In genomic region chrX:46573896-46574336, GRCh38 we compare ENCODE assay signal across 8 cellular contexts. TPM values are rescaled to one million over a fixed set of nuclear protein-coding genes. Genes with fewer than 3 reads are reported as not detected.
DNase-seq lines count a peak whose midpoint lies in the region; ATAC-seq, FAIRE-seq and TF ChIP-seq lines count a peak whose summit lies in the region.

No MANE protein-coding gene starts in this region.

- no peak overlapping the region for H3K4ac ChIP-seq in H1 (replicated peaks; ENCODE audit: insufficient read length, low read depth, low read length)

- H3K27ac ChIP-seq in HCT116 (ENCODE audit: low read depth, low read length) (peak overlapping the region; percentile 86), H1 (ENCODE audit: low read depth, low read length) (no peak overlapping the region; the same call in 1 of the 2 replicates), mucosa of rectum (ENCODE audit: low read depth in 2 of 2, low read length in 2 of 2) (peak overlapping the region; percentile 61 to 67), thyroid gland (peak overlapping the region; percentile 26 to 39 (median 30))

- no peak for FAIRE-seq in H1 (lab: Jason Lieb, UNC)

- H3K27me3 ChIP-seq in HCT116 (ENCODE audit: insufficient read depth, low read length) (no peaks in the 10 kb centered on the region), H1 (replicated peaks in 1 of 4; ENCODE audit: control insufficient read depth in 3 of 4, extremely low read depth in 1 of 4, insufficient read depth in 3 of 4, low read length in 3 of 4) (no peaks in the 10 kb centered on the region; a peak in 1 of 7 replicates), mucosa of rectum (ENCODE audit: control insufficient read depth in 2 of 2, insufficient read depth in 2 of 2, low read length in 2 of 2) (peaks cover 0 to 2% of the 10 kb centered on the region in 2 donors), thyroid gland (no peaks in the 10 kb centered on the region)

- no peak overlapping the region for H2AFZ ChIP-seq in HCT116 (ENCODE audit: low read depth, low read length, poor library complexity, severe bottlenecking)
- no peak overlapping the region for H2AFZ ChIP-seq in H1 (ENCODE audit: low read length)

- no peak overlapping the region for H4K91ac ChIP-seq in H1 (replicated peaks; ENCODE audit: insufficient read length, low read length)

- CTCF ChIA-PET in HCT116 (lab: Charles Lee) (no interaction called here), H1 (lab: Charles Lee; ENCODE audit: partially characterized antibody) (no interaction called here)

- no peak overlapping the region for H2BK15ac ChIP-seq in H1 (ENCODE audit: low read length)

- H3K4me2 ChIP-seq in HCT116 (ENCODE audit: low read length), result peak overlapping the region; percentile 81
- H3K4me2 ChIP-seq in H1 (ENCODE audit: insufficient read depth in 1 of 2, low read depth in 2 of 2, low read length in 2 of 2), result peak overlapping the region; percentile 73 to 97

- H3K14ac ChIP-seq in H1 (ENCODE audit: insufficient read length), result no peak overlapping the region

- no peak overlapping the region for H2AK5ac ChIP-seq in H1 (ENCODE audit: low read depth, low read length)

- H2BK20ac ChIP-seq in H1 (ENCODE audit: low read length), result no peak overlapping the region

- peak overlapping the region; percentile 25; the same call in 1 of the 2 replicates for H4K8ac ChIP-seq in H1 (ENCODE audit: extremely low read depth, insufficient read depth, low read length)

- peaks cover 6% of the 10 kb centered on the region for H3K23me2 ChIP-seq in H1 (ENCODE audit: low read depth, low read length)

- BruUV-seq in HCT116 (replicated peaks; lab: Mats Ljungman, UMichigan), result no TSS peak

- H2BK12ac ChIP-seq in H1 (ENCODE audit: low read depth, low read length), result no peak overlapping the region

- peaks cover 28% of the 10 kb centered on the region for H3K4me1 ChIP-seq in ES-I3 (ENCODE audit: insufficient read depth, low read length)
- H3K4me1 ChIP-seq in HCT116 (ENCODE audit: control insufficient read depth in 1 of 2, insufficient read depth in 2 of 2, low read length in 2 of 2), result peaks cover 8 to 40% of the 10 kb centered on the region in 2 experiments; a peak in 3 of 4 replicates
- H3K4me1 ChIP-seq in H1 (replicated peaks in 1 of 4; ENCODE audit: control insufficient read depth in 3 of 4, insufficient read depth in 4 of 4, low read length in 3 of 4), result peaks cover 0 to 12% (median 3%) of the 10 kb centered on the region in 4 experiments; a peak in 3 of 7 replicates
- H3K4me1 ChIP-seq in mucosa of rectum (ENCODE audit: control insufficient read depth in 2 of 2, insufficient read depth in 2 of 2, low read length in 2 of 2), result peaks cover 2 to 7% of the 10 kb centered on the region in 2 donors
- H3K4me1 ChIP-seq in thyroid gland, result peaks cover 2 to 5% of the 10 kb centered on the region in 2 donors

- TF ChIP-seq RAD21 in HCT116 (IDR thresholded peaks at IDR 0.05; ENCODE audit: low read depth) (no peak), H1 (IDR thresholded peaks at IDR 0.05 in 1 of 2, conservative IDR thresholded peaks at IDR 0.05 in 1 of 2; ENCODE audit: low read depth in 2 of 2, low read length in 2 of 2) (no peak)

- no peak overlapping the region for H3K23ac ChIP-seq in H1 (ENCODE audit: insufficient read length)

- H4K20me1 ChIP-seq in HCT116 (ENCODE audit: insufficient read depth), result no peaks in the 10 kb centered on the region
- peaks cover 0 to 8% of the 10 kb centered on the region in 2 experiments for H4K20me1 ChIP-seq in H1 (replicated peaks in 1 of 2; ENCODE audit: control insufficient read depth in 1 of 2, insufficient read depth in 2 of 2, low read length in 2 of 2)

- POLR2A ChIA-PET in HCT116 (lab: Charles Lee) (no interaction called here), H1 (lab: Charles Lee; ENCODE audit: partially characterized antibody) (no interaction called here)

- no peak for TF ChIP-seq EP300 in H1 (IDR thresholded peaks at IDR 0.05; ENCODE audit: borderline replicate concordance in 1 of 2, low read depth in 2 of 2, low read length in 2 of 2)

- RAD21 ChIA-PET in HCT116 (lab: Charles Lee; ENCODE audit: low non-redundant PET in 1 of 2, low total read pairs in 2 of 2, uncharacterized antibody in 2 of 2, unreplicated experiment in 2 of 2), result no interaction called here

- TF ChIP-seq POLR2A in HCT116 (IDR thresholded peaks at IDR 0.05; ENCODE audit: borderline replicate concordance, extremely low read depth, insufficient read depth, insufficient read length), result no peak
- peak in 1 of 2 experiments; percentile 50; a peak in 1 of 3 replicates for TF ChIP-seq POLR2A in H1 (IDR thresholded peaks at IDR 0.05; ENCODE audit: control extremely low read depth in 1 of 2, low read depth in 2 of 2, low read length in 2 of 2)
- no peak for TF ChIP-seq POLR2A in thyroid gland (IDR thresholded peaks at IDR 0.05)

- no peak overlapping the region for H2BK5ac ChIP-seq in H1 (ENCODE audit: low read depth, low read length)

- H3K79me1 ChIP-seq in H1 (ENCODE audit: low read depth, low read length), result no peaks in the 10 kb centered on the region

- DNase-seq in HCT116 (ENCODE audit: low read depth, low spot score) (no peak), NCI-H146 treated with DMSO at 0.1 percent for 48 hours (lab: John Stamatoyannopoulos, UW; ENCODE audit: unreplicated experiment) (peak; percentile 46), H1 (ENCODE audit: low read depth in 1 of 2, low spot score in 2 of 2) (peak in 1 of 2 experiments; percentile 69), thyroid gland (peak; percentile 40 to 43), NK-92 (lab: John Stamatoyannopoulos, UW; ENCODE audit: unreplicated experiment) (no peak)
- DNase-seq in activated CD4-positive, alpha-beta T cell treated with anti-CD3 and anti-CD28 coated beads, Interleukin-2, amount 50 U/mL, for 1 hour, result peak; percentile 68

- peak overlapping the region; percentile 32 for H3K18ac ChIP-seq in H1 (ENCODE audit: extremely low read depth, low read length)

- no peak overlapping the region for H4K5ac ChIP-seq in H1 (ENCODE audit: insufficient read length, low read depth, low read length)

- peaks cover 8% of the 10 kb centered on the region; the same call in 1 of the 2 replicates for H3K79me2 ChIP-seq in HCT116 (ENCODE audit: insufficient read depth, low read length)
- H3K79me2 ChIP-seq in H1 (ENCODE audit: control insufficient read depth in 1 of 2, insufficient read depth in 2 of 2, low read length in 2 of 2), result peaks cover 0 to 36% of the 10 kb centered on the region in 2 experiments; a peak in 2 of 4 replicates

- H3K56ac ChIP-seq in H1 (replicated peaks; ENCODE audit: insufficient read length, low read depth, low read length), result peak overlapping the region; percentile 1

- H3K9ac ChIP-seq in ES-I3 (ENCODE audit: low read depth, low read length), result peak overlapping the region; percentile 64; the same call in 1 of the 2 replicates
- peak overlapping the region; percentile 65 for H3K9ac ChIP-seq in HCT116 (ENCODE audit: low read length)
- peak overlapping the region in 3 of 4 experiments; percentile 29 to 50 (median 47); a peak in 5 of 7 replicates for H3K9ac ChIP-seq in H1 (replicated peaks in 1 of 4; ENCODE audit: extremely low read depth in 1 of 4, low read depth in 3 of 4, low read length in 3 of 4)
- peak overlapping the region in 1 of 2 donors; percentile 61 for H3K9ac ChIP-seq in mucosa of rectum (ENCODE audit: low read depth in 1 of 2, low read length in 2 of 2)

- H3K4me3 ChIP-seq in HCT116 (replicated peaks in 1 of 2; ENCODE audit: low read depth in 1 of 2, low read length in 2 of 2), result peak overlapping the region; percentile 51 to 62
- peak overlapping the region; percentile 64 to 81 (median 70) for H3K4me3 ChIP-seq in H1 (ENCODE audit: extremely low read depth in 1 of 4, insufficient read depth in 2 of 4, low read depth in 3 of 4, low read length in 4 of 4)
- H3K4me3 ChIP-seq in mucosa of rectum (ENCODE audit: low read length in 2 of 2), result peak overlapping the region; percentile 65 to 70
- H3K4me3 ChIP-seq in thyroid gland (replicated peaks in 1 of 3), result peak overlapping the region in 1 of 3 donors; percentile 44

- ATAC-seq in HCT116, result peak; percentile 75

- intact Hi-C loops in HCT116 (cut with micrococcal nuclease) (loop anchor here (2.0 kb wide), 1 partner anchor 65 kb away; no protein-coding TSS in a partner anchor), thyroid gland (cut with DNase I) (no loop called here)

- H3K36me3 ChIP-seq in ES-I3 (ENCODE audit: insufficient read depth, low read length) (no peaks in the 10 kb centered on the region; the same call in 1 of the 2 replicates), HCT116 (ENCODE audit: control insufficient read depth in 1 of 2, insufficient read depth in 2 of 2, low read length in 2 of 2) (no peaks in the 10 kb centered on the region), H1 (ENCODE audit: control insufficient read depth in 2 of 4, insufficient read depth in 4 of 4, low read length in 3 of 4) (no peaks in the 10 kb centered on the region; a peak in 1 of 8 replicates), mucosa of rectum (ENCODE audit: control insufficient read depth in 2 of 2, insufficient read depth in 2 of 2, low read length in 2 of 2) (no peaks in the 10 kb centered on the region), thyroid gland (no peaks in the 10 kb centered on the region)

- WGBS in H1 (ENCODE audit: extremely low coverage in 1 of 2, insufficient coverage in 1 of 2, insufficient read length in 1 of 2, insufficient replicate concordance in 2 of 2, low coverage in 1 of 2, low lambda C conversion rate in 2 of 2, missing lambda C conversion rate in 1 of 2), 2 experiments, result 1% methylated on average over 29 of the region's 52 CpGs; no CpG with 5 or more reads in 1 of the 2 experiments
- 0 to 1% methylated on average over 1 to 17 of the region's 52 CpGs for WGBS in thyroid gland, 2 donors

- TF ChIP-seq CTCF in HCT116 (IDR thresholded peaks at IDR 0.05 in 2 of 3, conservative IDR thresholded peaks at IDR 0.05 in 1 of 3; ENCODE audit: borderline replicate concordance in 1 of 3, insufficient read depth in 1 of 3, low read depth in 2 of 3, low read length in 2 of 3) (no peak), H1 (IDR thresholded peaks at IDR 0.05; ENCODE audit: control extremely low read depth in 1 of 3, insufficient read depth in 1 of 3, low read depth in 1 of 3, low read length in 3 of 3) (no peak), thyroid gland (IDR thresholded peaks at IDR 0.05) (no peak)

- H3K9me3 ChIP-seq in ES-I3 (ENCODE audit: control insufficient read depth, insufficient read depth, low read length) (no peaks in the 10 kb centered on the region), HCT116 (ENCODE audit: control insufficient read depth in 1 of 2, insufficient read depth in 1 of 2, low read depth in 1 of 2, low read length in 2 of 2) (no peaks in the 10 kb centered on the region), H1 (ENCODE audit: insufficient read depth in 2 of 2, low read depth in 1 of 2, low read length in 1 of 2) (no peaks in the 10 kb centered on the region), mucosa of rectum (ENCODE audit: control insufficient read depth in 2 of 2, low read length in 2 of 2) (no peaks in the 10 kb centered on the region), thyroid gland (no peaks in the 10 kb centered on the region)

- H2BK120ac ChIP-seq in H1 (replicated peaks; ENCODE audit: low read depth, low read length), result no peak overlapping the region

- no peaks in the 10 kb centered on the region for H3K9me2 ChIP-seq in HCT116 (ENCODE audit: insufficient read depth)

RNA-seq across cellular contexts. Expression of gene CHST7, which starts 0.4 kb away (rescaled TPM):
- total RNA-seq in HCT116 (2021; ENCODE audit: unreplicated experiment) (7.7 TPM), thyroid gland (10 to 100 TPM in 3 of 4 donors, 1 to 10 TPM in 1; 9.0 to 28.5 (median 20.4) TPM)
- polyA plus RNA-seq in HCT116 (2012), result 4.3 and 4.5 TPM in 2 replicates
- 14.1 and 15.3 TPM in 2 replicates for total RNA-seq in H1 (2021; fragmentation: NEBNext Ultra II Directional; extraction: Animal tissue kit (Norgen Biotek cat#: 25700))
- 7.9 and 9.4 TPM in 2 replicates for polyA plus RNA-seq in H1 (2011; rRNA removed)
- 9.1 TPM for polyA plus RNA-seq in H1 (2011; cell fraction: cytosol; rRNA removed)
- polyA plus RNA-seq in H1 (2011; cell fraction: nucleus; rRNA removed), result 7.4 TPM
- 6.3 to 9.9 TPM (median 9.5 TPM) in 4 replicates for polyA plus RNA-seq in H1 (2012, experiment 1 of 2)
- 9.9 TPM for polyA plus RNA-seq in H1 (2012, experiment 2 of 2)
- polyA plus RNA-seq in H1 (2013, experiment 1 of 2), result 15.3 TPM
- 16.6 TPM for polyA plus RNA-seq in H1 (2013, experiment 2 of 2)
- 1.9 and 2.3 TPM in 2 replicates for polyA minus RNA-seq in H1 (2011; rRNA and poly(A)+ RNA removed)
- polyA minus RNA-seq in H1 (2011; cell fraction: cytosol; rRNA and poly(A)+ RNA removed), result 10.1 TPM
- polyA minus RNA-seq in H1 (2011; cell fraction: nucleus; rRNA and poly(A)+ RNA removed), result 11.3 TPM

RNA-seq across cellular contexts. Expression of gene ZNF674, which starts 28.7 kb away (rescaled TPM):
- 5.2 TPM for total RNA-seq in HCT116 (2021; ENCODE audit: unreplicated experiment)
- 4.0 TPM in 2 replicates for polyA plus RNA-seq in HCT116 (2012)
- total RNA-seq in H1 (2021; fragmentation: NEBNext Ultra II Directional; extraction: Animal tissue kit (Norgen Biotek cat#: 25700)), result 6.1 and 7.4 TPM in 2 replicates
- polyA plus RNA-seq in H1 (2011; rRNA removed), result 2.0 and 2.4 TPM in 2 replicates
- polyA plus RNA-seq in H1 (2011; cell fraction: cytosol; rRNA removed), result 2.6 TPM
- polyA plus RNA-seq in H1 (2011; cell fraction: nucleus; rRNA removed), result 6.5 TPM
- 2.7 to 5.5 TPM (median 3.8 TPM) in 4 replicates for polyA plus RNA-seq in H1 (2012, experiment 1 of 2)
- polyA plus RNA-seq in H1 (2012, experiment 2 of 2), result 0.35 TPM
- 2.4 TPM for polyA plus RNA-seq in H1 (2013, experiment 1 of 2)
- 2.6 TPM for polyA plus RNA-seq in H1 (2013, experiment 2 of 2)
- polyA minus RNA-seq in H1 (2011; rRNA and poly(A)+ RNA removed), result 20.6 and 24.3 TPM in 2 replicates
- 4.2 TPM for polyA minus RNA-seq in H1 (2011; cell fraction: cytosol; rRNA and poly(A)+ RNA removed)
- polyA minus RNA-seq in H1 (2011; cell fraction: nucleus; rRNA and poly(A)+ RNA removed), result 34.8 TPM
- total RNA-seq in thyroid gland, result 1 to 10 TPM; 2.9 to 9.3 (median 6.6) TPM

Comparison
In these comparisons a context has a peak if more than half of its experiments do, and no peak if none do; other contexts are left out.
1. DNase-seq: peak in NCI-H146 treated with DMSO at 0.1 percent for 48 hours (single experiment), activated CD4-positive, alpha-beta T cell treated with anti-CD3 and anti-CD28 coated beads, Interleukin-2, amount 50 U/mL, for 1 hour (single experiment) and thyroid gland (2 of 2); none in HCT116 (single experiment) and NK-92 (single experiment).